Comparison of ENCODE assay signal across 2 cellular contexts in the genomic region with DNA sequence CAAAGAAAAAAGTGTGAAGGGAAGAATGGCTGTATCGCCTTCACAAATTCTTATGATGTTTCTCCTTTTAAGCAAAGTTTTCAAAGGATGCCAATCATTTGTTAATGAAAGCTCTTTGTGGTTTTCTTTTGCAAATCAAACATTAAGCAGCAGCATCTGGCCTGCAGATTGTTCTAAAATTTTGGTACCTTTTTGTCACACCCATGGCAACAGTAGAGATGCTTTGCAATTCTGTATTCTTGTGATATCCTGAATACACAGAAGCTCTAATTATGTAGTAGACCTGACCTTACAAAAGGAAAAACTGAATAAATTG.
TF ChIP-seq lines count a peak whose summit lies in the region.

No MANE protein-coding gene starts in this region.

TF ChIP-seq in HepG2, 621 proteins besides CTCF, POLR2A, EP300 and RAD21 (continued from another document):
- TF ChIP-seq, protein P1, sequence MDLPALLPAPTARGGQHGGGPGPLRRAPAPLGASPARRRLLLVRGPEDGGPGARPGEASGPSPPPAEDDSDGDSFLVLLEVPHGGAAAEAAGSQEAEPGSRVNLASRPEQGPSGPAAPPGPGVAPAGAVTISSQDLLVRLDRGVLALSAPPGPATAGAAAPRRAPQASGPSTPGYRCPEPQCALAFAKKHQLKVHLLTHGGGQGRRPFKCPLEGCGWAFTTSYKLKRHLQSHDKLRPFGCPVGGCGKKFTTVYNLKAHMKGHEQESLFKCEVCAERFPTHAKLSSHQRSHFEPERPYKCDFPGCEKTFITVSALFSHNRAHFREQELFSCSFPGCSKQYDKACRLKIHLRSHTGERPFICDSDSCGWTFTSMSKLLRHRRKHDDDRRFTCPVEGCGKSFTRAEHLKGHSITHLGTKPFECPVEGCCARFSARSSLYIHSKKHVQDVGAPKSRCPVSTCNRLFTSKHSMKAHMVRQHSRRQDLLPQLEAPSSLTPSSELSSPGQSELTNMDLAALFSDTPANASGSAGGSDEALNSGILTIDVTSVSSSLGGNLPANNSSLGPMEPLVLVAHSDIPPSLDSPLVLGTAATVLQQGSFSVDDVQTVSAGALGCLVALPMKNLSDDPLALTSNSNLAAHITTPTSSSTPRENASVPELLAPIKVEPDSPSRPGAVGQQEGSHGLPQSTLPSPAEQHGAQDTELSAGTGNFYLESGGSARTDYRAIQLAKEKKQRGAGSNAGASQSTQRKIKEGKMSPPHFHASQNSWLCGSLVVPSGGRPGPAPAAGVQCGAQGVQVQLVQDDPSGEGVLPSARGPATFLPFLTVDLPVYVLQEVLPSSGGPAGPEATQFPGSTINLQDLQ (CRISPR knock-in tag; IDR thresholded peaks at IDR 0.05) = no peak
- TF ChIP-seq, protein P2, sequence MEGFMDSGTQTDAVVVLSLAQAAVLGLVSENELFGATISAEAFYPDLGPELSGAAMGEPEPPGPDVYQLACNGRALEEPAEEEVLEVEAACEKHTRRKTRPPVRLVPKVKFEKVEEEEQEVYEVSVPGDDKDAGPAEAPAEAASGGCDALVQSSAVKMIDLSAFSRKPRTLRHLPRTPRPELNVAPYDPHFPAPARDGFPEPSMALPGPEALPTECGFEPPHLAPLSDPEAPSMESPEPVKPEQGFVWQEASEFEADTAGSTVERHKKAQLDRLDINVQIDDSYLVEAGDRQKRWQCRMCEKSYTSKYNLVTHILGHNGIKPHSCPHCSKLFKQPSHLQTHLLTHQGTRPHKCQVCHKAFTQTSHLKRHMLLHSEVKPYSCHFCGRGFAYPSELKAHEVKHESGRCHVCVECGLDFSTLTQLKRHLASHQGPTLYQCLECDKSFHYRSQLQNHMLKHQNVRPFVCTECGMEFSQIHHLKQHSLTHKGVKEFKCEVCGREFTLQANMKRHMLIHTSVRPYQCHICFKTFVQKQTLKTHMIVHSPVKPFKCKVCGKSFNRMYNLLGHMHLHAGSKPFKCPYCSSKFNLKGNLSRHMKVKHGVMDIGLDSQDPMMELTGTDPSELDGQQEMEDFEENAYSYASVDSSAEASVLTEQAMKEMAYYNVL (CRISPR knock-in tag; IDR thresholded peaks at IDR 0.05; ENCODE audit: borderline replicate concordance) = no peak
- TF ChIP-seq, protein P3, sequence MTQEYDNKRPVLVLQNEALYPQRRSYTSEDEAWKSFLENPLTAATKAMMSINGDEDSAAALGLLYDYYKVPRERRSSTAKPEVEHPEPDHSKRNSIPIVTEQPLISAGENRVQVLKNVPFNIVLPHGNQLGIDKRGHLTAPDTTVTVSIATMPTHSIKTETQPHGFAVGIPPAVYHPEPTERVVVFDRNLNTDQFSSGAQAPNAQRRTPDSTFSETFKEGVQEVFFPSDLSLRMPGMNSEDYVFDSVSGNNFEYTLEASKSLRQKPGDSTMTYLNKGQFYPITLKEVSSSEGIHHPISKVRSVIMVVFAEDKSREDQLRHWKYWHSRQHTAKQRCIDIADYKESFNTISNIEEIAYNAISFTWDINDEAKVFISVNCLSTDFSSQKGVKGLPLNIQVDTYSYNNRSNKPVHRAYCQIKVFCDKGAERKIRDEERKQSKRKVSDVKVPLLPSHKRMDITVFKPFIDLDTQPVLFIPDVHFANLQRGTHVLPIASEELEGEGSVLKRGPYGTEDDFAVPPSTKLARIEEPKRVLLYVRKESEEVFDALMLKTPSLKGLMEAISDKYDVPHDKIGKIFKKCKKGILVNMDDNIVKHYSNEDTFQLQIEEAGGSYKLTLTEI (CRISPR knock-in tag; conservative IDR thresholded peaks at IDR 0.05) = no peak
- no peak for TF ChIP-seq MAFG (CRISPR knock-in tag; IDR thresholded peaks at IDR 0.05)
- TF ChIP-seq ZNF577 (CRISPR knock-in tag; IDR thresholded peaks at IDR 0.05; ENCODE audit: borderline replicate concordance, low read depth) = no peak
- TF ChIP-seq ONECUT2 (CRISPR knock-in tag; IDR thresholded peaks at IDR 0.05) = no peak
- no peak for TF ChIP-seq NPAS2 (CRISPR knock-in tag; IDR thresholded peaks at IDR 0.05; ENCODE audit: borderline replicate concordance)

TF ChIP-seq in K562, 482 proteins besides CTCF, POLR2A, EP300 and RAD21 (continued from another document):
- TF ChIP-seq, protein P4, sequence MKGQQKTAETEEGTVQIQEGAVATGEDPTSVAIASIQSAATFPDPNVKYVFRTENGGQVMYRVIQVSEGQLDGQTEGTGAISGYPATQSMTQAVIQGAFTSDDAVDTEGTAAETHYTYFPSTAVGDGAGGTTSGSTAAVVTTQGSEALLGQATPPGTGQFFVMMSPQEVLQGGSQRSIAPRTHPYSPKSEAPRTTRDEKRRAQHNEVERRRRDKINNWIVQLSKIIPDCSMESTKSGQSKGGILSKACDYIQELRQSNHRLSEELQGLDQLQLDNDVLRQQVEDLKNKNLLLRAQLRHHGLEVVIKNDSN (CRISPR knock-in tag; IDR thresholded peaks at IDR 0.05) = no peak
- no peak for TF ChIP-seq NCOA2 (IDR thresholded peaks at IDR 0.05; ENCODE audit: partially characterized antibody in 2 of 2)
- TF ChIP-seq L3MBTL2 (IDR thresholded peaks at IDR 0.05) = no peak
- no peak for TF ChIP-seq NONO (IDR thresholded peaks at IDR 0.05; ENCODE audit: low read depth in 2 of 2, low read length in 1 of 2)
- TF ChIP-seq RB1 (IDR thresholded peaks at IDR 0.05; ENCODE audit: low read depth) = no peak
- TF ChIP-seq, protein P5, sequence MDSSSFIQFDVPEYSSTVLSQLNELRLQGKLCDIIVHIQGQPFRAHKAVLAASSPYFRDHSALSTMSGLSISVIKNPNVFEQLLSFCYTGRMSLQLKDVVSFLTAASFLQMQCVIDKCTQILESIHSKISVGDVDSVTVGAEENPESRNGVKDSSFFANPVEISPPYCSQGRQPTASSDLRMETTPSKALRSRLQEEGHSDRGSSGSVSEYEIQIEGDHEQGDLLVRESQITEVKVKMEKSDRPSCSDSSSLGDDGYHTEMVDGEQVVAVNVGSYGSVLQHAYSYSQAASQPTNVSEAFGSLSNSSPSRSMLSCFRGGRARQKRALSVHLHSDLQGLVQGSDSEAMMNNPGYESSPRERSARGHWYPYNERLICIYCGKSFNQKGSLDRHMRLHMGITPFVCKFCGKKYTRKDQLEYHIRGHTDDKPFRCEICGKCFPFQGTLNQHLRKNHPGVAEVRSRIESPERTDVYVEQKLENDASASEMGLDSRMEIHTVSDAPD (CRISPR knock-in tag; IDR thresholded peaks at IDR 0.05) = no peak
- TF ChIP-seq EWSR1 (IDR thresholded peaks at IDR 0.05; ENCODE audit: borderline replicate concordance, low read depth, partially characterized antibody) = no peak
- no peak for TF ChIP-seq GTF2E2 (tag; IDR thresholded peaks at IDR 0.05)
- no peak for TF ChIP-seq BRCA1 (IDR thresholded peaks at IDR 0.05)
- TF ChIP-seq BRCA1 (CRISPR knock-in tag; IDR thresholded peaks at IDR 0.05) = no peak
TF ChIP-seq in K562: peak in this region for 0.
